ENCODE assay signal across 12 cellular contexts in the genomic region with DNA sequence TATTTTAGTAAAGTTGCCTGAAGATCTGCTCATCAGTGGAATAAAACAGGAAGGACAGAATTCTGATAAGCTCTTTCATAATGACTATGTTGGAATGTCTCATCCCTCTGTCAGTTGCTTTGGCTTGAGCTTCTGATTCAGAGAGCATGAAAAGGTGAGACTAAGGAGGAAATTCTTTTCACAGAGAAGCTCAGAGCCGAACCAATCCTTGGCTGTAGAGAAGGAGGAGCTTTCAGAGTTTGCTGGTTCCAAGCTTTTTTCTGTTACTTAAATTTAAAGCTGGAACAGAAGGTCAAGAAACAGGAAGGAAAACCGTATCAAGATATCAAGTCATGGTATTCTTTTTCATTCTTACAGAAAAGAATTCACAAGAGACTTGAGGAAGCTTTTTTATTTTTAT. TPM values are rescaled to one million over a fixed set of nuclear protein-coding genes. Genes with fewer than 3 reads are reported as not detected.
DNase-seq lines count a peak whose midpoint lies in the region; ATAC-seq and TF ChIP-seq lines count a peak whose summit lies in the region.
"Had no signal": no experiment of that assay in that cellular context is flagged by ENCODE, and none has a peak within 500 bp of the region (broad histone marks: within the 10 kb centered on the region; RNA-seq: fewer than 3 reads in every experiment).

No MANE protein-coding gene starts in this region.

- H3K4me2 ChIP-seq in neural progenitor cell, result no peak overlapping the region

- H3K36me3 Mint-ChIP-seq in neural progenitor cell, result no peaks in the 10 kb centered on the region

- H3K4me1 Mint-ChIP-seq in neural progenitor cell, result peaks cover 10% of the 10 kb centered on the region
- H3K4me1 Mint-ChIP-seq: nephron progenitor cell had no signal

- no peaks in the 10 kb centered on the region for H3K9me3 Mint-ChIP-seq in neural progenitor cell
- H3K9me3 Mint-ChIP-seq: nephron progenitor cell had no signal

- H2AFZ ChIP-seq in neural progenitor cell (replicated peaks), result no peak overlapping the region

- H3K27ac ChIP-seq in neural progenitor cell (no peak overlapping the region), spleen (peak overlapping the region in 1 of 8 donors; percentile 40)
- H3K27ac ChIP-seq: skin epidermis had no signal

- intact Hi-C loops in spleen (cut with DNase I; ENCODE audit: low total_unique reads), result no loop called here

- H3K36me3 ChIP-seq in neural progenitor cell, result no peaks in the 10 kb centered on the region
- no peaks in the 10 kb centered on the region for H3K36me3 ChIP-seq in spleen

- WGBS in spleen, 5 donors, result 17 to 46% (median 30%) methylated on average over 2 of the region's 2 CpGs

- TF ChIP-seq POLR2A in spleen (IDR thresholded peaks at IDR 0.05), result no peak

- ATAC-seq in HG02840 (IDR thresholded peaks at IDR 0.05; ENCODE audit: low FRiP score, unreplicated experiment) (no peak), GM21576 (IDR thresholded peaks at IDR 0.05; ENCODE audit: unreplicated experiment) (no peak)

- no peaks in the 10 kb centered on the region for H4K20me1 ChIP-seq in neural progenitor cell (ENCODE audit: low read depth)

- H3K27ac Mint-ChIP-seq in neural progenitor cell, result no peak overlapping the region
- H3K27ac Mint-ChIP-seq: nephron progenitor cell had no signal

- no peak overlapping the region for H3K4me3 Mint-ChIP-seq in neural progenitor cell
- H3K4me3 Mint-ChIP-seq: nephron progenitor cell had no signal

- no peak for TF ChIP-seq CTCF in cardiac fibroblast (IDR thresholded peaks at IDR 0.05; ENCODE audit: low read depth, low read length)
- no peak for TF ChIP-seq CTCF in neural progenitor cell (IDR thresholded peaks at IDR 0.05)
- no peak for TF ChIP-seq CTCF in spleen (IDR thresholded peaks at IDR 0.05 in 8 of 11, conservative IDR thresholded peaks at IDR 0.05 in 3 of 11)

- H3K4me1 ChIP-seq in neural progenitor cell (peaks cover 9% of the 10 kb centered on the region), spleen (peaks cover 0 to 32% (median 18%) of the 10 kb centered on the region in 6 donors)

- H3K27me3 ChIP-seq in neural progenitor cell (peaks cover 11% of the 10 kb centered on the region), spleen (replicated peaks in 1 of 7) (peaks cover 0 to 16% (median 0%) of the 10 kb centered on the region in 7 donors)

- H3K9me3 ChIP-seq in neural progenitor cell (ENCODE audit: low read depth) (no peaks in the 10 kb centered on the region), spleen (no peaks in the 10 kb centered on the region)

- H3F3A ChIP-seq in neural progenitor cell (ENCODE audit: low read depth), result peaks cover 5% of the 10 kb centered on the region

- H3K9ac ChIP-seq in neural progenitor cell, result no peak overlapping the region

- H3K4me3 ChIP-seq in cardiac fibroblast (replicated peaks in 1 of 2; ENCODE audit: low read depth in 2 of 2, low read length in 2 of 2) (no peak overlapping the region), neural progenitor cell (no peak overlapping the region), spleen (no peak overlapping the region)
- H3K4me3 ChIP-seq: skin epidermis had no signal

- peaks cover 11% of the 10 kb centered on the region for H3K27me3 Mint-ChIP-seq in neural progenitor cell (ENCODE audit: insufficient read depth, low read depth)

- H3K79me2 ChIP-seq in neural progenitor cell (ENCODE audit: low read depth), result no peaks in the 10 kb centered on the region

- DNase-seq in ELR (ENCODE audit: low read depth) (peak; percentile 93), MV-4-11 (lab: John Stamatoyannopoulos, UW) (peak; percentile 44), cardiac fibroblast (ENCODE audit: low read depth in 2 of 2) (peak; percentile 73 to 84), neural progenitor cell (ENCODE audit: low spot score) (peak; percentile 28), spleen (no peak)
- DNase-seq: NCI-H1417, NCI-H526 treated with DMSO at 0.1 percent for 48 hours, nephron progenitor cell, SHP77 had no signal

RNA-seq across cellular contexts. Expression of gene GSTO2, which starts 24.0 kb away (rescaled TPM):
- total RNA-seq in neural progenitor cell (ENCODE audit: low replicate concordance) (4.9 and 7.6 TPM in 2 replicates), spleen (1 to 10 TPM in 1 of 7 donors, under 1 TPM in 6; 0.32 to 1.4 (median 0.77) TPM)
- polyA plus RNA-seq in spleen, result under 1 TPM; 0.91 to 0.99 (median 0.91) TPM

RNA-seq across cellular contexts. Expression of gene GSTO1, which starts 38.3 kb away (rescaled TPM):
- 37.2 and 48.6 TPM in 2 replicates for total RNA-seq in neural progenitor cell (ENCODE audit: low replicate concordance)
- total RNA-seq in spleen, result 100 to 1,000 TPM in 1 of 7 donors, 10 to 100 TPM in 6; 64.4 to 104 (median 81.7) TPM
- 100 to 1,000 TPM in 2 of 3 donors, 10 to 100 TPM in 1; 88.1 to 157 (median 131) TPM for polyA plus RNA-seq in spleen

RNA-seq across cellular contexts. Expression of gene ITPRIP, which starts 45.2 kb away (rescaled TPM):
- total RNA-seq in neural progenitor cell (ENCODE audit: low replicate concordance), result 1.6 and 4.4 TPM in 2 replicates
- 10 to 100 TPM; 21.6 to 37.8 (median 32.3) TPM for total RNA-seq in spleen
- 1 to 10 TPM; 7.2 to 9.5 (median 8.5) TPM for polyA plus RNA-seq in spleen
